8 cellular contexts compared by ENCODE assay signal in the genomic region with DNA sequence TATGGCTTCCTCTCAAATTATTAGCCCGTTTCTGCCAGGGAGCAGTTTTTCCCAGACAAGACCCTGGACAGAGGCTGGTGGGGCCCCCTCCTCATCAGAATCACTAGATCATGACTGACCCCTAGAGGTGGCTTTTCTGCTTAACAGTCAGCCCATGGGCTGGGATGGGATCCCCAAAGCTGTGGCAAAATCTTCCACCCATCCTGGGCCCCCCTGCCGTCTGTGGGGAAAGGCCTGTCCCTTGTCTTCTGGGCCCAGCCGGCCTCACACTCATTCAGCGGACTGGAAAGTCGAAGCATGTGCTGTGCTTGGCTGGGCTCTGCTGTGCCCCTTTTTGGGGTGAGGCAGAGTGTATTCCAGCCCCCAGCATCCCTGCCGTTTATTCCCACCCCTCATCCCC. TPM values are rescaled to one million over a fixed set of nuclear protein-coding genes. Genes with fewer than 3 reads are reported as not detected.
A peak's percentile ranks its signal among the peaks of the same experiment; 100 is the strongest.
DNase-seq lines count a peak whose midpoint lies in the region; ATAC-seq and TF ChIP-seq lines count a peak whose summit lies in the region.
"Not testable (repeated sequence)": the region's sequence is repeated elsewhere in the genome, so short reads cannot be mapped to it uniquely, and the experiment has no call there.
"Had no signal": no experiment of that assay in that cellular context is flagged by ENCODE, and none has a peak within 500 bp of the region (broad histone marks: within the 10 kb centered on the region; RNA-seq: fewer than 3 reads in every experiment).

No MANE protein-coding gene starts in this region.

- not testable (repeated sequence) for H3F3A ChIP-seq in GM23338 (replicated peaks; ENCODE audit: low read depth)

- DNase-seq in GM23338 (ENCODE audit: low spot score) = peak; percentile 8
- peak; percentile 29 for DNase-seq in RWPE2 (ENCODE audit: low spot score)
- DNase-seq in activated CD4-positive, alpha-beta T cell treated with anti-CD3 and anti-CD28 coated beads for 36 hours = peak; percentile 4
- peak; percentile 0 for DNase-seq in coronary artery (ENCODE audit: low spot score)
- DNase-seq in Right ventricle myocardium inferior (ENCODE audit: missing footprints) = peak; percentile 18
- DNase-seq in natural killer cell = peak; percentile 15
- DNase-seq in retina = peak; percentile 2

- H3K4me1 Mint-ChIP-seq in GM23338; activated CD4-positive, alpha-beta T cell treated with anti-CD3 and anti-CD28 coated beads for 36 hours; natural killer cell: not testable (repeated sequence)

- H3K27me3 ChIP-seq in GM23338 (ENCODE audit: insufficient read depth); RWPE2 (ENCODE audit: insufficient read depth, poor library complexity, severe bottlenecking): not testable (repeated sequence)

- ATAC-seq in GM23338 = peak; percentile 50
- ATAC-seq in RWPE2 (ENCODE audit: low read depth); activated CD4-positive, alpha-beta T cell treated with anti-CD3 and anti-CD28 coated beads for 36 hours; Right ventricle myocardium inferior; natural killer cell: not testable (repeated sequence)

- H3K4me1 ChIP-seq in GM23338 (ENCODE audit: insufficient read depth); RWPE2 (ENCODE audit: insufficient read depth, poor library complexity, severe bottlenecking): not testable (repeated sequence)

- H3K4me3 ChIP-seq in GM23338; RWPE2 (ENCODE audit: severe bottlenecking); coronary artery: not testable (repeated sequence)

- H3K27ac ChIP-seq in GM23338 (ENCODE audit: low read depth); RWPE2 (ENCODE audit: poor library complexity, severe bottlenecking); coronary artery: not testable (repeated sequence)

- not testable (repeated sequence) for H3K27me3 Mint-ChIP-seq in GM23338 (ENCODE audit: insufficient read depth, low read depth, poor library complexity); activated CD4-positive, alpha-beta T cell treated with anti-CD3 and anti-CD28 coated beads for 36 hours; natural killer cell (ENCODE audit: low read depth in 2 of 2)

- TF ChIP-seq CTCF in GM23338 (conservative IDR thresholded peaks at IDR 0.05; ENCODE audit: low read depth in 2 of 2); RWPE2 (IDR thresholded peaks at IDR 0.05; ENCODE audit: poor library complexity, severe bottlenecking); coronary artery (IDR thresholded peaks at IDR 0.05); natural killer cell (IDR thresholded peaks at IDR 0.05): not testable (repeated sequence)

- not testable (repeated sequence) for H3K9me3 Mint-ChIP-seq in GM23338; activated CD4-positive, alpha-beta T cell treated with anti-CD3 and anti-CD28 coated beads for 36 hours (ENCODE audit: low read depth); natural killer cell

- not testable (repeated sequence) for H2AFZ ChIP-seq in GM23338

- not testable (repeated sequence) for H3K4me3 Mint-ChIP-seq in GM23338; activated CD4-positive, alpha-beta T cell treated with anti-CD3 and anti-CD28 coated beads for 36 hours; natural killer cell

- not testable (repeated sequence) for H4K20me1 ChIP-seq in GM23338 (replicated peaks; ENCODE audit: insufficient read depth)

- H3K36me3 ChIP-seq in GM23338 (ENCODE audit: insufficient read depth); RWPE2 (ENCODE audit: low read depth): not testable (repeated sequence)

- intact Hi-C loops in activated CD4-positive, alpha-beta T cell treated with anti-CD3 and anti-CD28 coated beads for 36 hours (cut with DNase I, micrococcal nuclease); Right ventricle myocardium inferior (cut with DNase I); natural killer cell (cut with micrococcal nuclease): not testable (repeated sequence)

- not testable (repeated sequence) for H3K79me2 ChIP-seq in GM23338 (replicated peaks; ENCODE audit: insufficient read depth)

- not testable (repeated sequence) for H3K36me3 Mint-ChIP-seq in GM23338 (ENCODE audit: low read depth); activated CD4-positive, alpha-beta T cell treated with anti-CD3 and anti-CD28 coated beads for 36 hours (ENCODE audit: low read depth); natural killer cell

- not testable (repeated sequence) for H3K9me2 ChIP-seq in GM23338 (ENCODE audit: insufficient read depth)

- H3K4me2 ChIP-seq in GM23338 = not testable (repeated sequence)

- CTCF ChIA-PET in activated CD4-positive, alpha-beta T cell treated with anti-CD3 and anti-CD28 coated beads for 36 hours (lab: Charles Lee) = not testable (repeated sequence)

- POLR2A ChIA-PET in activated CD4-positive, alpha-beta T cell treated with anti-CD3 and anti-CD28 coated beads for 36 hours (lab: Charles Lee) = not testable (repeated sequence)

- H3K27ac Mint-ChIP-seq in GM23338; activated CD4-positive, alpha-beta T cell treated with anti-CD3 and anti-CD28 coated beads for 36 hours; natural killer cell: not testable (repeated sequence)

- not testable (repeated sequence) for H3K9me3 ChIP-seq in RWPE2 (ENCODE audit: severe bottlenecking)

RNA-seq across cellular contexts. Expression of gene GOLGA8O, which starts 27.9 kb away (rescaled TPM):
- total RNA-seq in GM23338 (2014; rRNA removed; shearing (Covaris generic)) = not detected in 2 replicates
- not detected in 2 replicates for polyA plus RNA-seq in GM23338 (2016; fragmentation: Nextera tagmentation; extraction: Ambion mirVana)
- total RNA-seq in activated CD4-positive, alpha-beta T cell treated with anti-CD3 and anti-CD28 coated beads for 36 hours = 1 to 10 TPM; 1.0 to 1.3 TPM
- 1.5 TPM for total RNA-seq in Right ventricle myocardium inferior
- total RNA-seq in natural killer cell = 10 to 100 TPM; 28.8 to 72.6 (median 35.5) TPM
- total RNA-seq: Calu3 had no signal

Comparison
In these comparisons a context has a peak if more than half of its experiments do, and no peak if none do; other contexts are left out.
1. RNA of gene GOLGA8O, which starts 27.9 kb away (total RNA-seq): 28.8 to 72.6 TPM in natural killer cell; 1.5 TPM in Right ventricle myocardium inferior (single experiment), 1.0 to 1.3 TPM in activated CD4-positive, alpha-beta T cell treated with anti-CD3 and anti-CD28 coated beads for 36 hours and not detected in GM23338; every median in the first group is over 10 times any median in the second.
2. Peak in every context shown above with its lines, with median percentiles within 50 percentile points of each other: DNase-seq.